In the genomic region with DNA sequence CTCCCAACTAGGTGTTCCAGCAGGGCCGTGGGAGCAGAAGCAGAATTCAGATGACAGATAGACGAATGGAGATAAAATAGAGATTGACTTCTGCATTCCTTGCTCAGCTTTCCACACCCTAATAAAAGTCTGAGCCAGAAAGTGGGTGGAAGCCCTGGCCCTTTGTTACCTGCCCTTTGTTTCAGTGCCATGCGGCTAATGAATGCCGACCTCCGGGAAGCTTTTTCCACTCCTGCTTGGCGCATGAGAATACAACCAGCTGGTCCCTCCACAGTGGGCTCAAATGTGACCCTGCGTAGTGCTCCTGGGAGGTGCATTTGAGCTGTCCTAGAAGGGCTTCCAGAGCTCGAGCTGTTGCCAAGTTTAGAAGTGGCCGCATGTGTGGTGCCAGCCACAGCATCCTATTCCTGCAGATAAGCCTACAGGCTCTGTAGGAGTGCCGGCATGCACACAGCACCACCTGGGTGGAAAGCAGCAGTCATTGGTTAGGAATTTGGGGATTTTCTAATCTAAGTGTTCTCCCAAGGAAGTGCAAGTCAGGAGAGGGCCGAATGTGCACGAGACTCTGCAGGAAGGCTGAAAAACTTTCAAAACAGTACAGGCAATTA, we compare ENCODE assay signal across 9 cellular contexts.
DNase-seq lines count a peak whose midpoint lies in the region; FAIRE-seq and TF ChIP-seq lines count a peak whose summit lies in the region.
"Had no signal": no experiment of that assay in that cellular context is flagged by ENCODE, and none has a peak within 500 bp of the region (broad histone marks: within the 10 kb centered on the region; RNA-seq: fewer than 3 reads in every experiment).

No MANE protein-coding gene starts in this region.

- H3K9ac ChIP-seq in adipocyte (ENCODE audit: low read length) = no peak overlapping the region

- CTCF ChIA-PET in activated CD4-positive, alpha-beta T cell treated with anti-CD3 and anti-CD28 coated beads, Interleukin-2, amount 10 ng/mL, durations not matched to agents 7 days and 5 days (lab: Charles Lee) = no interaction called here
- CTCF ChIA-PET in A673 (lab: Charles Lee) = no interaction called here

- peaks cover 1% of the 10 kb centered on the region for H3K36me3 Mint-ChIP-seq in activated CD4-positive, alpha-beta T cell treated with anti-CD3 and anti-CD28 coated beads, Interleukin-2, amount 10 ng/mL, durations not matched to agents 7 days and 5 days (ENCODE audit: low read depth)

- H3K4me1 ChIP-seq in adipocyte (ENCODE audit: control insufficient read depth, insufficient read depth, low read length) (peaks cover 28% of the 10 kb centered on the region), right atrium auricular region (peaks cover 0 to 61% of the 10 kb centered on the region in 2 donors), small intestine (ENCODE audit: control insufficient read depth in 2 of 2, insufficient read depth in 1 of 2, low read depth in 1 of 2, low read length in 1 of 2) (peaks cover 0 to 7% of the 10 kb centered on the region in 2 donors), A673 (ENCODE audit: insufficient read depth, low read length, poor library complexity, severe bottlenecking) (peaks cover 1% of the 10 kb centered on the region), ovary (ENCODE audit: insufficient read depth) (peaks cover 18% of the 10 kb centered on the region)

- intact Hi-C loops in A673 (cut with micrococcal nuclease; ENCODE audit: unreplicated experiment) = no loop called here
- intact Hi-C loops in ovary (cut with DNase I) = loop anchor here in 1 of 4 donors (10.0 kb wide), 1 partner anchor 93 kb away; a partner anchor contains a TSS

- H3K27ac ChIP-seq in right atrium auricular region (peak overlapping the region; percentile 19 to 42), small intestine (ENCODE audit: low read depth in 1 of 2, low read length in 1 of 2) (no peak overlapping the region), A673 (ENCODE audit: low read depth, low read length, poor library complexity, severe bottlenecking) (no peak overlapping the region), ovary (no peak overlapping the region)

- TF ChIP-seq POLR2A in ovary (IDR thresholded peaks at IDR 0.05) = no peak

- no TSS peak for BruUV-seq in A673 (replicated peaks; lab: Mats Ljungman, UMichigan)

- H3K36me3 ChIP-seq in adipocyte (ENCODE audit: control insufficient read depth, insufficient read depth, low read length, severe bottlenecking) (no peaks in the 10 kb centered on the region), right atrium auricular region (no peaks in the 10 kb centered on the region), small intestine (ENCODE audit: control insufficient read depth in 2 of 2, insufficient read depth in 2 of 2, low read length in 2 of 2) (no peaks in the 10 kb centered on the region), A673 (ENCODE audit: insufficient read depth, low read length, poor library complexity, severe bottlenecking) (no peaks in the 10 kb centered on the region), ovary (no peaks in the 10 kb centered on the region)

- no peaks in the 10 kb centered on the region for H3K27me3 ChIP-seq in adipocyte (replicated peaks; ENCODE audit: control insufficient read depth, insufficient read depth, low read length)
- H3K27me3 ChIP-seq in right atrium auricular region = no peaks in the 10 kb centered on the region
- no peaks in the 10 kb centered on the region for H3K27me3 ChIP-seq in small intestine (ENCODE audit: control insufficient read depth in 2 of 2, insufficient read depth in 2 of 2, low read length in 2 of 2)
- no peaks in the 10 kb centered on the region for H3K27me3 ChIP-seq in A673 (replicated peaks; ENCODE audit: insufficient read depth, low read depth, low read length, poor library complexity)
- H3K27me3 ChIP-seq in ovary = no peaks in the 10 kb centered on the region

- no peaks in the 10 kb centered on the region for H3K27me3 Mint-ChIP-seq in activated CD4-positive, alpha-beta T cell treated with anti-CD3 and anti-CD28 coated beads, Interleukin-2, amount 10 ng/mL, durations not matched to agents 7 days and 5 days

- H3K4me1 Mint-ChIP-seq in activated CD4-positive, alpha-beta T cell treated with anti-CD3 and anti-CD28 coated beads, Interleukin-2, amount 10 ng/mL, durations not matched to agents 7 days and 5 days = peaks cover 46% of the 10 kb centered on the region

- no peak overlapping the region for H3K4me3 ChIP-seq in adipocyte (ENCODE audit: low read length)
- no peak overlapping the region for H3K4me3 ChIP-seq in right atrium auricular region
- no peak overlapping the region for H3K4me3 ChIP-seq in small intestine (ENCODE audit: low read depth in 1 of 2, low read length in 2 of 2)
- H3K4me3 ChIP-seq in A673 (ENCODE audit: low read depth, low read length, poor library complexity, severe bottlenecking) = no peak overlapping the region
- no peak overlapping the region for H3K4me3 ChIP-seq in ovary

- no peaks in the 10 kb centered on the region for H3K9me3 Mint-ChIP-seq in activated CD4-positive, alpha-beta T cell treated with anti-CD3 and anti-CD28 coated beads, Interleukin-2, amount 10 ng/mL, durations not matched to agents 7 days and 5 days

- H3K27ac Mint-ChIP-seq in activated CD4-positive, alpha-beta T cell treated with anti-CD3 and anti-CD28 coated beads, Interleukin-2, amount 10 ng/mL, durations not matched to agents 7 days and 5 days = no peak overlapping the region

- DNase-seq in HK-2 (ENCODE audit: unreplicated experiment) (peak; percentile 27), adipocyte (ENCODE audit: low read depth) (peak; percentile 29), right atrium auricular region (ENCODE audit: low spot score) (no peak), small intestine (peak; percentile 51), A673 (ENCODE audit: low spot score) (no peak), ovary (no peak), SKM-1 treated with dmso at 0.1 percent for 144 hours (lab: John Stamatoyannopoulos, UW; ENCODE audit: unreplicated experiment) (no peak)
- no peak for DNase-seq in activated CD4-positive, alpha-beta T cell treated with anti-CD3 and anti-CD28 coated beads, Interleukin-2, amount 10 ng/mL, durations not matched to agents 7 days and 5 days
- DNase-seq: NCI-H1694 had no signal

- no peaks in the 10 kb centered on the region for H3K9me3 ChIP-seq in adipocyte (ENCODE audit: control insufficient read depth, low read length)
- H3K9me3 ChIP-seq in right atrium auricular region = no peaks in the 10 kb centered on the region
- H3K9me3 ChIP-seq in small intestine (ENCODE audit: control insufficient read depth, low read depth) = no peaks in the 10 kb centered on the region
- no peaks in the 10 kb centered on the region for H3K9me3 ChIP-seq in A673 (ENCODE audit: low read depth, low read length, poor library complexity, severe bottlenecking)
- H3K9me3 ChIP-seq in ovary = no peaks in the 10 kb centered on the region

- FAIRE-seq in small intestine (lab: Jason Lieb, UNC) = no peak

- TF ChIP-seq CTCF in right atrium auricular region (IDR thresholded peaks at IDR 0.05) (no peak), A673 (conservative IDR thresholded peaks at IDR 0.05; ENCODE audit: low read depth, low read length) (no peak), ovary (IDR thresholded peaks at IDR 0.05) (no peak)

- 18 to 47% (median 35%) methylated on average over 12 of the region's 12 CpGs for WGBS in small intestine, 3 donors
- 36 to 41% (median 39%) methylated on average over 12 of the region's 12 CpGs for WGBS in ovary, 3 donors

- no peak for TF ChIP-seq EP300 in ovary (IDR thresholded peaks at IDR 0.05)

- POLR2A ChIA-PET in activated CD4-positive, alpha-beta T cell treated with anti-CD3 and anti-CD28 coated beads, Interleukin-2, amount 10 ng/mL, durations not matched to agents 7 days and 5 days (lab: Charles Lee) = no interaction called here
- POLR2A ChIA-PET in A673 (lab: Charles Lee; ENCODE audit: low non-redundant PET) = no interaction called here

- no peak overlapping the region for H3K4me3 Mint-ChIP-seq in activated CD4-positive, alpha-beta T cell treated with anti-CD3 and anti-CD28 coated beads, Interleukin-2, amount 10 ng/mL, durations not matched to agents 7 days and 5 days

Comparison
In these comparisons a context has a peak if more than half of its experiments do, and no peak if none do; other contexts are left out.
1. DNase-seq: peak in HK-2 (single experiment), adipocyte (single experiment) and small intestine (single experiment); none in right atrium auricular region (single experiment), activated CD4-positive, alpha-beta T cell treated with anti-CD3 and anti-CD28 coated beads, Interleukin-2, amount 10 ng/mL, durations not matched to agents 7 days and 5 days (single experiment), A673 (single experiment), ovary (0 of 5) and SKM-1 treated with dmso at 0.1 percent for 144 hours (single experiment).
2. H3K27ac ChIP-seq: peak in right atrium auricular region (2 of 2); none in small intestine (0 of 2), A673 (single experiment) and ovary (0 of 2).